Comparison of ENCODE assay signal across 14 cellular contexts in genomic region chr6:20416567-20417345, GRCh38. TPM values are rescaled to one million over a fixed set of nuclear protein-coding genes. Genes with fewer than 3 reads are reported as not detected.
DNase-seq lines count a peak whose midpoint lies in the region; ATAC-seq, FAIRE-seq and TF ChIP-seq lines count a peak whose summit lies in the region.
"Had no signal": no experiment of that assay in that cellular context is flagged by ENCODE, and none has a peak within 500 bp of the region (broad histone marks: within the 10 kb centered on the region; RNA-seq: fewer than 3 reads in every experiment).

No MANE protein-coding gene starts in this region.

- no peaks in the 10 kb centered on the region for H3K27me3 Mint-ChIP-seq in T-helper 1 cell treated with Interleukin-12 subunit alpha and Interleukin-12 subunit beta and Interleukin-4 antibody, amounts not matched to agents 30 μg/mL and 1 μg/mL, for 36 hours (ENCODE audit: low read depth)
- no peaks in the 10 kb centered on the region for H3K27me3 Mint-ChIP-seq in natural killer cell (ENCODE audit: low read depth in 2 of 2)
- H3K27me3 Mint-ChIP-seq: activated B cell treated with CpG ODN at 0.5 μM for 24 hours had no signal

- TF ChIP-seq POLR2A in K562 (conservative IDR thresholded peaks at IDR 0.05) = no peak

- H3K36me3 ChIP-seq in K562 (ENCODE audit: control insufficient read depth, insufficient read depth, low read length) = peaks cover 79% of the 10 kb centered on the region
- H3K36me3 ChIP-seq: thyroid gland had no signal

- H3K4me2 ChIP-seq in K562 (ENCODE audit: insufficient read depth, low read length) = peak overlapping the region; percentile 59

- TF ChIP-seq CTCF in K562 (IDR thresholded peaks at IDR 0.05 in 2 of 3, conservative IDR thresholded peaks at IDR 0.05 in 1 of 3; ENCODE audit: insufficient read depth in 2 of 3, low read depth in 1 of 3, low read length in 3 of 3) (no peak), natural killer cell (IDR thresholded peaks at IDR 0.05) (no peak)

- no peaks in the 10 kb centered on the region for H3K9me3 ChIP-seq in K562 (replicated peaks; ENCODE audit: control insufficient read depth, insufficient read depth, low read depth, low read length)
- H3K9me3 ChIP-seq: body of pancreas, thyroid gland had no signal

- H3K9ac ChIP-seq in K562 (ENCODE audit: insufficient read depth in 1 of 2, low read depth in 2 of 2, low read length in 2 of 2) = peak overlapping the region in 1 of 2 experiments; percentile 55; a peak in 3 of 4 replicates

- TF ChIP-seq RAD21 in K562 (CRISPR knock-in tag; conservative IDR thresholded peaks at IDR 0.05 in 1 of 2, IDR thresholded peaks at IDR 0.05 in 1 of 2) = no peak

- intact Hi-C loops in K562 (cut with micrococcal nuclease) = loop anchor here (1.0 kb wide), 1 partner anchor 9 kb away; no protein-coding TSS in a partner anchor
- intact Hi-C loops in natural killer cell (cut with micrococcal nuclease) = no loop called here

- peaks cover 34 to 74% of the 10 kb centered on the region in 2 experiments for H3K4me1 ChIP-seq in K562 (replicated peaks in 1 of 2; ENCODE audit: control insufficient read depth in 2 of 2, insufficient read depth in 2 of 2, low read length in 2 of 2)
- H3K4me1 ChIP-seq: body of pancreas, thyroid gland had no signal

- peaks cover 39% of the 10 kb centered on the region for H4K20me1 ChIP-seq in K562 (replicated peaks; ENCODE audit: control insufficient read depth, insufficient read depth, low read length)

- peaks cover 100% of the 10 kb centered on the region for H3K79me2 ChIP-seq in K562 (ENCODE audit: control insufficient read depth, insufficient read depth, low read length)

- H3K9me1 ChIP-seq in K562 (ENCODE audit: control insufficient read depth, insufficient read depth, low read length) = no peaks in the 10 kb centered on the region

- H3K4me3 Mint-ChIP-seq in T-helper 1 cell treated with Interleukin-12 subunit alpha and Interleukin-12 subunit beta and Interleukin-4 antibody, amounts not matched to agents 30 μg/mL and 1 μg/mL, for 36 hours = no peak overlapping the region
- peak overlapping the region; percentile 62 for H3K4me3 Mint-ChIP-seq in natural killer cell
- H3K4me3 Mint-ChIP-seq: activated B cell treated with CpG ODN at 0.5 μM for 24 hours; activated T-helper 1 cell treated with anti-CD3 and anti-CD28 coated beads, Interleukin-12 subunit alpha, Interleukin-12 subunit beta, Interleukin-2, Interleukin-4 antibody, amounts not matched to agents 30 ng/mL and 10 ng/mL and 1 ng/mL, durations not matched to agents 14 hours and 24 hours and 36 hours had no signal

- H2AFZ ChIP-seq in K562 (ENCODE audit: low read depth, low read length) = no peak overlapping the region

- H3K4me3 ChIP-seq in K562 = no peak overlapping the region
- H3K4me3 ChIP-seq: body of pancreas, heart right ventricle, thyroid gland had no signal

- TF ChIP-seq EP300 in K562 (IDR thresholded peaks at IDR 0.05; ENCODE audit: low read length) = no peak

- H3K27ac ChIP-seq in K562 (ENCODE audit: extremely low read depth, low read depth, low read length) = peak overlapping the region; percentile 76
- H3K27ac ChIP-seq: body of pancreas, thyroid gland had no signal

- in situ Hi-C loops in K562 (cut with MboI) = no loop called here

- peaks cover 31% of the 10 kb centered on the region for H3K36me3 Mint-ChIP-seq in T-helper 1 cell treated with Interleukin-12 subunit alpha and Interleukin-12 subunit beta and Interleukin-4 antibody, amounts not matched to agents 30 μg/mL and 1 μg/mL, for 36 hours (ENCODE audit: low read depth)
- no peaks in the 10 kb centered on the region for H3K36me3 Mint-ChIP-seq in natural killer cell

- peak overlapping the region; percentile 52 for H3K27ac Mint-ChIP-seq in T-helper 1 cell treated with Interleukin-12 subunit alpha and Interleukin-12 subunit beta and Interleukin-4 antibody, amounts not matched to agents 30 μg/mL and 1 μg/mL, for 36 hours
- peak overlapping the region; percentile 79 to 81 for H3K27ac Mint-ChIP-seq in natural killer cell
- H3K27ac Mint-ChIP-seq: activated B cell treated with CpG ODN at 0.5 μM for 24 hours; activated T-helper 1 cell treated with anti-CD3 and anti-CD28 coated beads, Interleukin-12 subunit alpha, Interleukin-12 subunit beta, Interleukin-2, Interleukin-4 antibody, amounts not matched to agents 30 ng/mL and 10 ng/mL and 1 ng/mL, durations not matched to agents 14 hours and 24 hours and 36 hours had no signal

- ATAC-seq in HG02610 (IDR thresholded peaks at IDR 0.05; ENCODE audit: unreplicated experiment) = peak; percentile 39
- peak; percentile 51 for ATAC-seq in K562
- ATAC-seq in natural killer cell = peak; percentile 39 to 55 (median 48)
- ATAC-seq: body of pancreas, heart right ventricle had no signal

- WGBS in K562 (ENCODE audit: insufficient coverage, low coverage, missing lambda C conversion rate) = 18% methylated on average over 4 of the region's 4 CpGs

- no peaks in the 10 kb centered on the region for H3K27me3 ChIP-seq in K562 (ENCODE audit: control insufficient read depth in 2 of 2, insufficient read depth in 2 of 2, low read length in 2 of 2)
- H3K27me3 ChIP-seq: body of pancreas, heart right ventricle, thyroid gland had no signal

- H3K9me3 Mint-ChIP-seq in T-helper 1 cell treated with Interleukin-12 subunit alpha and Interleukin-12 subunit beta and Interleukin-4 antibody, amounts not matched to agents 30 μg/mL and 1 μg/mL, for 36 hours = no peaks in the 10 kb centered on the region
- H3K9me3 Mint-ChIP-seq in natural killer cell = no peaks in the 10 kb centered on the region
- H3K9me3 Mint-ChIP-seq: activated T-helper 1 cell treated with anti-CD3 and anti-CD28 coated beads, Interleukin-12 subunit alpha, Interleukin-12 subunit beta, Interleukin-2, Interleukin-4 antibody, amounts not matched to agents 30 ng/mL and 10 ng/mL and 1 ng/mL, durations not matched to agents 14 hours and 24 hours and 36 hours had no signal

- no peak for DNase-seq in T-helper 1 cell
- DNase-seq in K562 (ENCODE audit: extremely low read depth in 1 of 4, low spot score in 3 of 4) = peak in 1 of 4 experiments; percentile 57
- no peak for DNase-seq in natural killer cell
- DNase-seq in medulla oblongata (ENCODE audit: extremely low spot score) = no peak
- no peak for DNase-seq in nucleus accumbens (lab: John Stamatoyannopoulos, UW)
- no peak for DNase-seq in HT-29 (ENCODE audit: low spot score)
- DNase-seq: activated B cell treated with CpG ODN at 0.5 μM for 24 hours, body of pancreas, heart right ventricle, thyroid gland had no signal

- CTCF ChIA-PET in K562 (lab: Yijun Ruan, JAX; ENCODE audit: low intra/inter-chr PET ratio) = no interaction called here

- H3K4me1 Mint-ChIP-seq in T-helper 1 cell treated with Interleukin-12 subunit alpha and Interleukin-12 subunit beta and Interleukin-4 antibody, amounts not matched to agents 30 μg/mL and 1 μg/mL, for 36 hours (ENCODE audit: low read depth) = peaks cover 50% of the 10 kb centered on the region
- H3K4me1 Mint-ChIP-seq in natural killer cell = peaks cover 54 to 63% of the 10 kb centered on the region in 2 donors

- POLR2A ChIA-PET in K562 (lab: Yijun Ruan, JAX) = interaction anchor here (0.9 to 2.5 kb wide), 5 partner anchors 9 to 120 kb away, joined by 3 to 16 read pairs (median 7); no protein-coding TSS in a partner anchor

- BruUV-seq in K562 (replicated peaks; lab: Mats Ljungman, UMichigan) = no TSS peak

- FAIRE-seq in K562 (lab: Jason Lieb, UNC) = no peak
- FAIRE-seq: endothelial cell of umbilical vein had no signal

RNA-seq across cellular contexts. Expression of gene E2F3, which starts 15.1 kb away (rescaled TPM):
- total RNA-seq in K562 (2011; cell fraction: chromatin; rRNA removed; ENCODE audit: low replicate concordance) = 24.9 and 55.4 TPM in 2 replicates
- total RNA-seq in K562 (2011; cell fraction: nucleolus; rRNA removed) = 17.5 and 22.4 TPM in 2 replicates
- total RNA-seq in K562 (2011; cell fraction: nucleoplasm; rRNA removed) = 30.3 and 42.3 TPM in 2 replicates
- 11.1 and 13.2 TPM in 2 replicates for total RNA-seq in K562 (2014; rRNA removed)
- 29.6 and 33.6 TPM in 2 replicates for total RNA-seq in K562 (2014; rRNA removed; fragmentation: Illumina TruSeq; extraction: Trizol)
- 25.9 and 26.5 TPM in 2 replicates for total RNA-seq in K562 (2015; rRNA removed; fragmentation: Illumina TruSeq; extraction: Trizol)
- 41.3 and 44.7 TPM in 2 replicates for total RNA-seq in K562 (2021)
- polyA plus RNA-seq in K562 (2011; rRNA removed) = 26.3 and 31.6 TPM in 2 replicates
- 8.7 and 15.4 TPM in 2 replicates for polyA plus RNA-seq in K562 (2011; cell fraction: cytosol; rRNA removed)
- polyA plus RNA-seq in K562 (2011; cell fraction: nucleus; rRNA removed) = 40.0 and 46.3 TPM in 2 replicates
- polyA plus RNA-seq in K562 (2012) = 24.2 and 27.2 TPM in 2 replicates
- 41.2 and 41.6 TPM in 2 replicates for polyA plus RNA-seq in K562 (2014; fragmentation: Illumina TruSeq; extraction: Trizol)
- 10 to 100 TPM; 11.8 to 14.8 TPM for polyA plus RNA-seq in K562 (2014; fragmentation: Nextera tagmentation; extraction: Ambion mirVana)
- polyA plus RNA-seq in K562 (2014; rRNA removed) = 23.8 and 27.2 TPM in 2 replicates
- polyA minus RNA-seq in K562 (2011; rRNA and poly(A)+ RNA removed) = 26.4 and 27.4 TPM in 2 replicates
- polyA minus RNA-seq in K562 (2011; cell fraction: cytosol; rRNA and poly(A)+ RNA removed) = 15.8 and 21.2 TPM in 2 replicates
- 12.7 and 14.9 TPM in 2 replicates for polyA minus RNA-seq in K562 (2011; cell fraction: nucleus; rRNA and poly(A)+ RNA removed)
- total RNA-seq in natural killer cell = 10 to 100 TPM in 2 of 3 donors, 1 to 10 TPM in 1; 8.2 to 14.7 (median 12.2) TPM
- 4.2 and 4.6 TPM in 2 replicates for total RNA-seq in HT-29 (2014; rRNA removed; shearing (Covaris generic))
